20 cellular contexts compared by ENCODE assay signal in the genomic region with DNA sequence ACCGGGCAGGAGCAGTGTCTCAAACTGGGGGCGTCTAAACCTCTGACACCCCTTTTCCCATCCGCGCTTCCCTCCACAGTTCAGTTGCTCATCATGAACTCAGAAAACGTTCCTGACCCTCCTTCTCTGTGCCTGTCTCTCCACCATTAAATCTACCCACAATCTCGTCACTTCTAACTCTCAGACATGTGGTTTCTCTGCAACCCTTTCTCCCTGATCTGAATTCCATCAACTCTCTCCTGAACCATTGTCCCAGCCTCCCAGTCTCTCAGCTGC.
"Had no signal": no experiment of that assay in that cellular context is flagged by ENCODE, and none has a peak within 500 bp of the region (broad histone marks: within the 10 kb centered on the region; RNA-seq: fewer than 3 reads in every experiment).

No MANE protein-coding gene starts in this region.

- DNase-seq: dermis blood vessel endothelial cell; effector CD4-positive, alpha-beta T cell; effector memory CD4-positive, alpha-beta T cell; foreskin keratinocyte; hypothalamus; immature natural killer cell; islet precursor cell; kidney glomerular epithelial cell; left ventricle myocardium superior; mesenchymal stem cell had no signal

- H3K4me2 ChIP-seq: hepatocyte had no signal

- H3K4me1 ChIP-seq: esophagus muscularis mucosa, foreskin keratinocyte, gastroesophageal sphincter, left lung, lower lobe of right lung had no signal

- ATAC-seq: foreskin keratinocyte, gastroesophageal sphincter, heart left ventricle, left lung, left ventricle myocardium superior, lower lobe of right lung, mucosa of descending colon had no signal

- H3K27ac ChIP-seq: coronary artery, dorsolateral prefrontal cortex, esophagus muscularis mucosa, foreskin keratinocyte, gastroesophageal sphincter, heart left ventricle, hepatocyte, left lung, lower lobe of right lung had no signal

- H3K27me3 ChIP-seq: foreskin keratinocyte, hepatocyte had no signal

- H3K36me3 ChIP-seq: esophagus muscularis mucosa, gastroesophageal sphincter, heart left ventricle, left lung, lower lobe of right lung had no signal

- H3K79me2 ChIP-seq: hepatocyte had no signal

- H3K4me3 ChIP-seq: coronary artery, dorsolateral prefrontal cortex, esophagus muscularis mucosa, gastroesophageal sphincter, heart left ventricle, hepatocyte, left lung, lower lobe of right lung, mucosa of descending colon had no signal

- H3K4me1 Mint-ChIP-seq: immature natural killer cell, mesothelial cell of epicardium had no signal

- H3K4me3 Mint-ChIP-seq: immature natural killer cell, mesothelial cell of epicardium had no signal

- H3K27ac Mint-ChIP-seq: immature natural killer cell, mesothelial cell of epicardium had no signal

- H2AFZ ChIP-seq: hepatocyte had no signal
